Comparison of ENCODE assay signal across 19 cellular contexts in genomic region chr1:91761303-91761721, GRCh38.
A peak's percentile ranks its signal among the peaks of the same experiment; 100 is the strongest.
DNase-seq lines count a peak whose midpoint lies in the region; ATAC-seq and TF ChIP-seq lines count a peak whose summit lies in the region.
"Had no signal": no experiment of that assay in that cellular context is flagged by ENCODE, and none has a peak within 500 bp of the region (broad histone marks: within the 10 kb centered on the region; RNA-seq: fewer than 3 reads in every experiment).

No MANE protein-coding gene starts in this region.

- peak; percentile 16 for DNase-seq in GM23248
- no peak for DNase-seq in endodermal cell
- no peak for DNase-seq in left lobe of liver (ENCODE audit: low spot score)
- DNase-seq in UCSD-AML1 (lab: John Stamatoyannopoulos, UW; ENCODE audit: unreplicated experiment): no peak
- DNase-seq in naive thymus-derived CD8-positive, alpha-beta T cell: no peak
- DNase-seq in activated CD4-positive, alpha-beta memory T cell treated with anti-CD3 and anti-CD28 coated beads for 36 hours: no peak
- no peak for DNase-seq in NCI-H187 (lab: John Stamatoyannopoulos, UW)
- DNase-seq: activated CD8-positive, alpha-beta memory T cell treated with anti-CD3 and anti-CD28 coated beads, Interleukin-2, amount 10 ng/mL, durations not matched to agents 7 days and 5 days; activated effector memory CD4-positive, alpha-beta T cell treated with anti-CD3 and anti-CD28 coated beads, Interleukin-2, amount 50 U/mL, for 16 hours; CD8-positive, alpha-beta memory T cell; KG1; kidney; NCI-H1048; NCI-H2171; SHP77 treated with DMSO at 0.1 percent for 48 hours; stimulated activated naive CD8-positive, alpha-beta T cell treated with anti-CD3 and anti-CD28 coated beads, Interleukin-15, amount 100 ng/mL, for 72 hours; T-helper 2 cell had no signal

- POLR2A ChIA-PET in naive thymus-derived CD8-positive, alpha-beta T cell (lab: Charles Lee): no interaction called here
- POLR2A ChIA-PET in activated CD4-positive, alpha-beta memory T cell treated with anti-CD3 and anti-CD28 coated beads for 36 hours (lab: Charles Lee): interaction anchor here (1.1 kb wide), 1 partner anchor 9 kb away, joined by 3 read pairs; no protein-coding TSS in a partner anchor

- H3K27ac Mint-ChIP-seq in endodermal cell: peak overlapping the region; percentile 64
- H3K27ac Mint-ChIP-seq in naive thymus-derived CD8-positive, alpha-beta T cell: peak overlapping the region in 2 of 10 donors; percentile 5 to 52
- H3K27ac Mint-ChIP-seq in activated CD4-positive, alpha-beta memory T cell treated with anti-CD3 and anti-CD28 coated beads for 36 hours: no peak overlapping the region
- H3K27ac Mint-ChIP-seq: activated CD8-positive, alpha-beta memory T cell treated with anti-CD3 and anti-CD28 coated beads, Interleukin-2, amount 10 ng/mL, durations not matched to agents 7 days and 5 days; stimulated activated naive CD8-positive, alpha-beta T cell treated with anti-CD3 and anti-CD28 coated beads, Interleukin-15, amount 100 ng/mL, for 72 hours had no signal

- no peak overlapping the region for H3K4me2 ChIP-seq in GM23248 (ENCODE audit: unreplicated experiment)

- H4K20me1 ChIP-seq in GM23248 (ENCODE audit: insufficient read depth): no peaks in the 10 kb centered on the region

- ATAC-seq in left lobe of liver: peak; percentile 39
- no peak for ATAC-seq in naive thymus-derived CD8-positive, alpha-beta T cell
- ATAC-seq: activated CD4-positive, CD25-positive, alpha-beta regulatory T cell treated with anti-CD3 and anti-CD28 coated beads, Interleukin-2, amount 50 U/mL, for 24 hours; activated CD8-positive, alpha-beta memory T cell treated with anti-CD3 and anti-CD28 coated beads, Interleukin-2, amount 10 ng/mL, durations not matched to agents 7 days and 5 days; stimulated activated naive CD8-positive, alpha-beta T cell treated with anti-CD3 and anti-CD28 coated beads, Interleukin-15, amount 100 ng/mL, for 72 hours had no signal

- intact Hi-C loops in activated CD4-positive, alpha-beta memory T cell treated with anti-CD3 and anti-CD28 coated beads for 36 hours (cut with micrococcal nuclease): no loop called here

- H3K4me1 ChIP-seq in GM23248 (ENCODE audit: insufficient read depth): peaks cover 21% of the 10 kb centered on the region
- H3K4me1 ChIP-seq in endodermal cell (ENCODE audit: control insufficient read depth, insufficient read depth, low read length): peaks cover 9% of the 10 kb centered on the region
- H3K4me1 ChIP-seq in rectal smooth muscle tissue (ENCODE audit: control insufficient read depth, insufficient read depth, low read length): peaks cover 27% of the 10 kb centered on the region

- CTCF ChIA-PET in activated CD4-positive, alpha-beta memory T cell treated with anti-CD3 and anti-CD28 coated beads for 36 hours (lab: Charles Lee): no interaction called here

- peaks cover 35% of the 10 kb centered on the region for H3K4me1 Mint-ChIP-seq in endodermal cell
- H3K4me1 Mint-ChIP-seq in naive thymus-derived CD8-positive, alpha-beta T cell: peaks cover 0 to 6% (median 1%) of the 10 kb centered on the region in 4 donors
- H3K4me1 Mint-ChIP-seq in activated CD4-positive, alpha-beta memory T cell treated with anti-CD3 and anti-CD28 coated beads for 36 hours (ENCODE audit: low read depth): peaks cover 20% of the 10 kb centered on the region

- in situ Hi-C loops in GM23248 (cut with MboI): no loop called here

- H3K9me3 ChIP-seq in GM23248 (ENCODE audit: low read depth): no peaks in the 10 kb centered on the region
- H3K9me3 ChIP-seq in endodermal cell (ENCODE audit: control insufficient read depth, low read length): no peaks in the 10 kb centered on the region

- peaks cover 43% of the 10 kb centered on the region; the same call in 1 of the 2 replicates for H3K79me2 ChIP-seq in GM23248 (ENCODE audit: insufficient read depth)

- H3K36me3 ChIP-seq in GM23248 (ENCODE audit: low read depth): 0 out of 2 replicates have a peak, but pooled peaks cover under 1% of the 10 kb centered on the region
- H3K36me3 ChIP-seq in endodermal cell (ENCODE audit: control insufficient read depth, insufficient read depth, low read length): no peaks in the 10 kb centered on the region
- no peaks in the 10 kb centered on the region for H3K36me3 ChIP-seq in rectal smooth muscle tissue (ENCODE audit: control insufficient read depth, insufficient read depth, low read length)

- H3K27me3 ChIP-seq in GM23248 (replicated peaks; ENCODE audit: insufficient read depth) (no peaks in the 10 kb centered on the region), endodermal cell (ENCODE audit: control insufficient read depth, insufficient read depth, low read length, poor library complexity, severe bottlenecking) (no peaks in the 10 kb centered on the region), rectal smooth muscle tissue (ENCODE audit: control insufficient read depth, insufficient read depth, low read length) (no peaks in the 10 kb centered on the region)

- H3K9ac ChIP-seq in GM23248 (no peak overlapping the region), endodermal cell (ENCODE audit: extremely low read depth, low read length, poor library complexity, severe bottlenecking) (no peak overlapping the region), rectal smooth muscle tissue (ENCODE audit: low read length) (no peak overlapping the region)

- TF ChIP-seq CTCF in endodermal cell (conservative IDR thresholded peaks at IDR 0.05): no peak

- 74 to 85% methylated on average over 1 of the region's 1 CpG for WGBS in GM23248 (ENCODE audit: low coverage in 1 of 2, low lambda C conversion rate in 2 of 2, missing lambda C conversion rate in 2 of 2), 2 experiments
- 56% methylated on average over 1 of the region's 1 CpG; no CpG with 5 or more reads in 1 of the 2 experiments for WGBS in endodermal cell (ENCODE audit: insufficient coverage in 1 of 2, insufficient read length in 1 of 2), 2 experiments

- no peaks in the 10 kb centered on the region for H3K36me3 Mint-ChIP-seq in endodermal cell (ENCODE audit: low read depth)
- H3K36me3 Mint-ChIP-seq in naive thymus-derived CD8-positive, alpha-beta T cell: peaks cover 0 to 6% (median 4%) of the 10 kb centered on the region in 3 donors
- H3K36me3 Mint-ChIP-seq in activated CD4-positive, alpha-beta memory T cell treated with anti-CD3 and anti-CD28 coated beads for 36 hours: peaks cover 12% of the 10 kb centered on the region

- H3K27ac ChIP-seq in GM23248 (no peak overlapping the region), endodermal cell (ENCODE audit: low read depth, low read length) (no peak overlapping the region), rectal smooth muscle tissue (ENCODE audit: low read depth, low read length) (peak overlapping the region; percentile 38)

- H3F3A ChIP-seq in GM23248 (ENCODE audit: insufficient read depth): peaks cover 13% of the 10 kb centered on the region

- no peaks in the 10 kb centered on the region for H3K27me3 Mint-ChIP-seq in endodermal cell (ENCODE audit: insufficient read depth)
- no peaks in the 10 kb centered on the region for H3K27me3 Mint-ChIP-seq in naive thymus-derived CD8-positive, alpha-beta T cell
- peaks cover 1% of the 10 kb centered on the region for H3K27me3 Mint-ChIP-seq in activated CD4-positive, alpha-beta memory T cell treated with anti-CD3 and anti-CD28 coated beads for 36 hours
- H3K27me3 Mint-ChIP-seq: activated CD8-positive, alpha-beta memory T cell treated with anti-CD3 and anti-CD28 coated beads, Interleukin-2, amount 10 ng/mL, durations not matched to agents 7 days and 5 days; CD8-positive, alpha-beta memory T cell; stimulated activated naive CD8-positive, alpha-beta T cell treated with anti-CD3 and anti-CD28 coated beads, Interleukin-15, amount 100 ng/mL, for 72 hours had no signal

- no peak overlapping the region for H3K4me3 Mint-ChIP-seq in endodermal cell
- H3K4me3 Mint-ChIP-seq in naive thymus-derived CD8-positive, alpha-beta T cell: no peak overlapping the region
- no peak overlapping the region for H3K4me3 Mint-ChIP-seq in activated CD4-positive, alpha-beta memory T cell treated with anti-CD3 and anti-CD28 coated beads for 36 hours
- H3K4me3 Mint-ChIP-seq: activated CD8-positive, alpha-beta memory T cell treated with anti-CD3 and anti-CD28 coated beads, Interleukin-2, amount 10 ng/mL, durations not matched to agents 7 days and 5 days; CD8-positive, alpha-beta memory T cell; stimulated activated naive CD8-positive, alpha-beta T cell treated with anti-CD3 and anti-CD28 coated beads, Interleukin-15, amount 100 ng/mL, for 72 hours had no signal

- no peak overlapping the region for H2AFZ ChIP-seq in GM23248

- no peaks in the 10 kb centered on the region for H3K9me2 ChIP-seq in GM23248 (ENCODE audit: insufficient read depth)

- H3K4me3 ChIP-seq in GM23248 (no peak overlapping the region), endodermal cell (ENCODE audit: low read length) (peak overlapping the region; percentile 38), rectal smooth muscle tissue (ENCODE audit: low read length) (no peak overlapping the region)

- no peaks in the 10 kb centered on the region for H3K9me3 Mint-ChIP-seq in endodermal cell
- no peaks in the 10 kb centered on the region for H3K9me3 Mint-ChIP-seq in naive thymus-derived CD8-positive, alpha-beta T cell
- H3K9me3 Mint-ChIP-seq in activated CD4-positive, alpha-beta memory T cell treated with anti-CD3 and anti-CD28 coated beads for 36 hours: no peaks in the 10 kb centered on the region
- H3K9me3 Mint-ChIP-seq: CD8-positive, alpha-beta memory T cell; stimulated activated naive CD8-positive, alpha-beta T cell treated with anti-CD3 and anti-CD28 coated beads, Interleukin-15, amount 100 ng/mL, for 72 hours had no signal
